ENCODE assay signal across 1 cellular context in the genomic region with DNA sequence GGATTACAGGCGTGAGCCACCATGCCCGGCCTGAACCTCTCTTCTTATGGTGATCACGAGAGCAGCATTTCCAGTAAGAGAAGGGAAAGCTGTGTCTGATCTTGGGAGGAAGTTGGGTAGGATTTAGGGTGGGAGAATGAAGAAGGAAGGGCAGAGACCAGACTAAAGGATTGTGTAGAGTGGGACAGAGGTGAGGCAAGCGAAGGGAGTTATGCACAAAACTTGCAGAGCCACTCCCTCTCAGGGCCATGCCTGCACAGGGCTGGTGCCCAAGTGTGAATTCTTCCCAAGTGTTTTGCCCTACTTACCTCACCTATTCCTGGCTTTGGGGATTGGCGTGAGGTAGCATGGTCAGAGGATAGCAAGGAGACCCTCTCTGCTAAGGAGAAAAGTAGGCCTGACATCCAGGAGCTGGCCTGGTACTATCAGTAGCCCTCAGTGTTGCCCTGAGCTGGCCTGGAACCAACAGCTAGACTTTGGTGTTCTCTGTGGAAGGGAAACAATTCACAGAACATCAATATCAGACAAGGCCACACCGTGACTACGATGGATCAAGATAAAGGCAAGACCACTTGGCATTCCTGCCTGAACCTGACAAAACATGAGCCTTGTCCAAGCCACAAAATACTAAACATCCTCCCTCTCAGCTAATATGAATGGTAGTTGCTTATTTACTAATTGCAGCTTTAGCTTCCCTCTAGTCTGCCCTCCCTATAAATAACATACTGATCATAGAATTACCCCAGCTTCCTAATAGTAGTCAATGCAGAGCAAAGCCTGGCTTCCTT.
TF ChIP-seq lines count a peak whose summit lies in the region.

No MANE protein-coding gene starts in this region.

TF ChIP-seq in IMR-90, 13 proteins besides CTCF, POLR2A, EP300 and RAD21:
- TF ChIP-seq MXI1 (IDR thresholded peaks at IDR 0.05; ENCODE audit: borderline replicate concordance, low read depth, low read length) (no peak), SMC3 (IDR thresholded peaks at IDR 0.05; ENCODE audit: low read depth, low read length) (no peak), RCOR1 (IDR thresholded peaks at IDR 0.05; ENCODE audit: insufficient replicate concordance, low read length) (no peak), MAZ (IDR thresholded peaks at IDR 0.05; ENCODE audit: borderline replicate concordance, low read depth, low read length) (no peak), RFX5 (IDR thresholded peaks at IDR 0.05; ENCODE audit: low read depth, low read length) (no peak)
- TF ChIP-seq, protein P1, sequence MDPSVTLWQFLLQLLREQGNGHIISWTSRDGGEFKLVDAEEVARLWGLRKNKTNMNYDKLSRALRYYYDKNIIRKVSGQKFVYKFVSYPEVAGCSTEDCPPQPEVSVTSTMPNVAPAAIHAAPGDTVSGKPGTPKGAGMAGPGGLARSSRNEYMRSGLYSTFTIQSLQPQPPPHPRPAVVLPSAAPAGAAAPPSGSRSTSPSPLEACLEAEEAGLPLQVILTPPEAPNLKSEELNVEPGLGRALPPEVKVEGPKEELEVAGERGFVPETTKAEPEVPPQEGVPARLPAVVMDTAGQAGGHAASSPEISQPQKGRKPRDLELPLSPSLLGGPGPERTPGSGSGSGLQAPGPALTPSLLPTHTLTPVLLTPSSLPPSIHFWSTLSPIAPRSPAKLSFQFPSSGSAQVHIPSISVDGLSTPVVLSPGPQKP (IDR thresholded peaks at IDR 0.05; ENCODE audit: borderline replicate concordance, low read depth, low read length), result no peak
